In genomic region chr9:95721132-95721531, GRCh38 we compare ENCODE assay signal across 1 cellular context.
TF ChIP-seq lines count a peak whose summit lies in the region.

No MANE protein-coding gene starts in this region.

TF ChIP-seq in HEK293, 187 proteins besides CTCF, POLR2A, EP300 and RAD21 (continued from another document and continues in another):
- peak; percentile 94 for TF ChIP-seq TSHZ1 (tag by site-specific recombination; IDR thresholded peaks at IDR 0.05; ENCODE audit: borderline replicate concordance)
- TF ChIP-seq ZNF416 (tag by site-specific recombination; IDR thresholded peaks at IDR 0.05), result no peak
- no peak for TF ChIP-seq ZNF704 (tag by site-specific recombination; IDR thresholded peaks at IDR 0.05)
- TF ChIP-seq ZNF629 (tag by site-specific recombination; IDR thresholded peaks at IDR 0.05), result peak; percentile 91
- peak; percentile 54; the same call in 1 of the 2 replicates for TF ChIP-seq SP7 (tag by site-specific recombination; IDR thresholded peaks at IDR 0.05)
- no peak for TF ChIP-seq ZNF223 (tag by site-specific recombination; IDR thresholded peaks at IDR 0.05)
- TF ChIP-seq ZNF645 (tag by site-specific recombination; IDR thresholded peaks at IDR 0.05), result no peak
- TF ChIP-seq HOXD13 (CRISPR knock-in tag; IDR thresholded peaks at IDR 0.05; ENCODE audit: borderline replicate concordance), result peak; percentile 73; the same call in 1 of the 2 replicates
- TF ChIP-seq ZBTB21 (tag by site-specific recombination; IDR thresholded peaks at IDR 0.05), result peak; percentile 50; the same call in 1 of the 2 replicates
- no peak for TF ChIP-seq ZSCAN23 (tag by site-specific recombination; IDR thresholded peaks at IDR 0.05)
- TF ChIP-seq ZNF426 (tag by site-specific recombination; IDR thresholded peaks at IDR 0.05), result no peak
- no peak for TF ChIP-seq REST (tag by site-specific recombination; IDR thresholded peaks at IDR 0.05)
- 0 out of 2 replicates have a peak, but pooled peaks have one; percentile 13 for TF ChIP-seq ZNF221 (tag by site-specific recombination; IDR thresholded peaks at IDR 0.05; ENCODE audit: borderline replicate concordance)
- TF ChIP-seq ZNF248 (tag by site-specific recombination; IDR thresholded peaks at IDR 0.05), result no peak
- TF ChIP-seq ZXDB (tag by site-specific recombination; IDR thresholded peaks at IDR 0.05), result peak; percentile 97
- peak; percentile 77 for TF ChIP-seq KLF8 (tag by site-specific recombination; IDR thresholded peaks at IDR 0.05)
- no peak for TF ChIP-seq ZFP3 (tag by site-specific recombination; IDR thresholded peaks at IDR 0.05; ENCODE audit: low read depth)
- TF ChIP-seq AEBP2 (tag by site-specific recombination; IDR thresholded peaks at IDR 0.05; ENCODE audit: borderline replicate concordance), result no peak
- TF ChIP-seq ZNF623 (tag by site-specific recombination; IDR thresholded peaks at IDR 0.05), result no peak
- no peak for TF ChIP-seq PRDM1 (tag by site-specific recombination; IDR thresholded peaks at IDR 0.05)
- peak; percentile 26; the same call in 1 of the 2 replicates for TF ChIP-seq ZNF214 (tag by site-specific recombination; IDR thresholded peaks at IDR 0.05; ENCODE audit: borderline replicate concordance)
- no peak for TF ChIP-seq ZNF423 (tag by site-specific recombination; IDR thresholded peaks at IDR 0.05)
- 0 out of 2 replicates have a peak, but pooled peaks have one; percentile 73 for TF ChIP-seq ZSCAN18 (tag by site-specific recombination; IDR thresholded peaks at IDR 0.05)
- TF ChIP-seq ZNF664 (tag by site-specific recombination; IDR thresholded peaks at IDR 0.05), result peak; percentile 53
- TF ChIP-seq OSR2 (tag by site-specific recombination; IDR thresholded peaks at IDR 0.05), result peak; percentile 93
- TF ChIP-seq MZF1 (tag by site-specific recombination; IDR thresholded peaks at IDR 0.05; ENCODE audit: borderline replicate concordance), result peak; percentile 80; the same call in 1 of the 2 replicates
- TF ChIP-seq ZNF211 (tag by site-specific recombination; IDR thresholded peaks at IDR 0.05; ENCODE audit: low read depth), result no peak
- no peak for TF ChIP-seq ZBTB20 (tag by site-specific recombination; IDR thresholded peaks at IDR 0.05)
- no peak for TF ChIP-seq ZNF175 (tag by site-specific recombination; IDR thresholded peaks at IDR 0.05)
- TF ChIP-seq ZNF362 (tag by site-specific recombination; IDR thresholded peaks at IDR 0.05), result no peak
- TF ChIP-seq ZNF155 (tag by site-specific recombination; IDR thresholded peaks at IDR 0.05), result no peak
- no peak for TF ChIP-seq ZBTB48 (tag by site-specific recombination; IDR thresholded peaks at IDR 0.05)
- TF ChIP-seq ZNF132 (tag by site-specific recombination; IDR thresholded peaks at IDR 0.05; ENCODE audit: borderline replicate concordance), result no peak
- no peak for TF ChIP-seq ZNF26 (tag by site-specific recombination; IDR thresholded peaks at IDR 0.05)
- TF ChIP-seq ZNF624 (tag by site-specific recombination; IDR thresholded peaks at IDR 0.05), result no peak
- no peak for TF ChIP-seq SALL2 (tag by site-specific recombination; IDR thresholded peaks at IDR 0.05; ENCODE audit: borderline replicate concordance)
- 0 out of 2 replicates have a peak, but pooled peaks have one; percentile 69 for TF ChIP-seq ZNF792 (tag by site-specific recombination; IDR thresholded peaks at IDR 0.05)
- peak; percentile 71 for TF ChIP-seq ZFP69B (tag by site-specific recombination; IDR thresholded peaks at IDR 0.05)
- peak; percentile 39; the same call in 1 of the 2 replicates for TF ChIP-seq ZNF398 (tag by site-specific recombination; IDR thresholded peaks at IDR 0.05)
- TF ChIP-seq ZNF324 (tag by site-specific recombination; IDR thresholded peaks at IDR 0.05), result peak; percentile 76
- TF ChIP-seq GLI2 (tag by site-specific recombination; IDR thresholded peaks at IDR 0.05; ENCODE audit: borderline replicate concordance, low read depth), result peak; percentile 97
- TF ChIP-seq KLF9 (tag by site-specific recombination; IDR thresholded peaks at IDR 0.05; ENCODE audit: low read depth), result 0 out of 2 replicates have a peak, but pooled peaks have one; percentile 17
- TF ChIP-seq ZBTB17 (tag by site-specific recombination; IDR thresholded peaks at IDR 0.05), result peak; percentile 55
- TF ChIP-seq ZNF660 (tag by site-specific recombination; IDR thresholded peaks at IDR 0.05), result no peak
- TF ChIP-seq ZSCAN5A (tag by site-specific recombination; IDR thresholded peaks at IDR 0.05), result no peak
- TF ChIP-seq ZNF140 (tag by site-specific recombination; IDR thresholded peaks at IDR 0.05), result no peak
- TF ChIP-seq ZNF174 (tag by site-specific recombination; IDR thresholded peaks at IDR 0.05), result no peak
